In genomic region chr4:40122941-40123340, GRCh38 we compare ENCODE assay signal across 15 cellular contexts.
"Had no signal": no experiment of that assay in that cellular context is flagged by ENCODE, and none has a peak within 500 bp of the region (broad histone marks: within the 10 kb centered on the region; RNA-seq: fewer than 3 reads in every experiment).

No MANE protein-coding gene starts in this region.

- DNase-seq: activated CD4-positive, alpha-beta T cell treated with anti-CD3 and anti-CD28 coated beads for 48 hours; activated CD8-positive, alpha-beta memory T cell treated with anti-CD3 and anti-CD28 coated beads, Interleukin-2, amount 10 ng/mL, durations not matched to agents 7 days and 5 days; effector CD4-positive, alpha-beta T cell; foreskin keratinocyte; heart left ventricle; left colon; natural killer cell; right cardiac atrium; substantia nigra; SW 1271; T1000; trophoblast cell had no signal

- H3K9me3 ChIP-seq: heart left ventricle, SJSA1 had no signal

- H3K27ac Mint-ChIP-seq: activated CD8-positive, alpha-beta memory T cell treated with anti-CD3 and anti-CD28 coated beads, Interleukin-2, amount 10 ng/mL, durations not matched to agents 7 days and 5 days; natural killer cell had no signal

- H3K4me3 Mint-ChIP-seq: activated CD8-positive, alpha-beta memory T cell treated with anti-CD3 and anti-CD28 coated beads, Interleukin-2, amount 10 ng/mL, durations not matched to agents 7 days and 5 days; natural killer cell had no signal

- H3K9me3 Mint-ChIP-seq: natural killer cell had no signal

- H3K27me3 Mint-ChIP-seq: activated CD8-positive, alpha-beta memory T cell treated with anti-CD3 and anti-CD28 coated beads, Interleukin-2, amount 10 ng/mL, durations not matched to agents 7 days and 5 days had no signal

- ATAC-seq: activated CD8-positive, alpha-beta memory T cell treated with anti-CD3 and anti-CD28 coated beads, Interleukin-2, amount 10 ng/mL, durations not matched to agents 7 days and 5 days; foreskin keratinocyte; heart left ventricle; left colon; natural killer cell; right cardiac atrium had no signal

- H3K4me1 Mint-ChIP-seq: natural killer cell had no signal

- H3K27me3 ChIP-seq: cardiac muscle cell, foreskin keratinocyte, heart left ventricle, SJSA1 had no signal

- H3K27ac ChIP-seq: cardiac muscle cell, coronary artery, foreskin keratinocyte, heart left ventricle, SJSA1 had no signal
